Comparison of ENCODE assay signal across 8 cellular contexts in the genomic region with DNA sequence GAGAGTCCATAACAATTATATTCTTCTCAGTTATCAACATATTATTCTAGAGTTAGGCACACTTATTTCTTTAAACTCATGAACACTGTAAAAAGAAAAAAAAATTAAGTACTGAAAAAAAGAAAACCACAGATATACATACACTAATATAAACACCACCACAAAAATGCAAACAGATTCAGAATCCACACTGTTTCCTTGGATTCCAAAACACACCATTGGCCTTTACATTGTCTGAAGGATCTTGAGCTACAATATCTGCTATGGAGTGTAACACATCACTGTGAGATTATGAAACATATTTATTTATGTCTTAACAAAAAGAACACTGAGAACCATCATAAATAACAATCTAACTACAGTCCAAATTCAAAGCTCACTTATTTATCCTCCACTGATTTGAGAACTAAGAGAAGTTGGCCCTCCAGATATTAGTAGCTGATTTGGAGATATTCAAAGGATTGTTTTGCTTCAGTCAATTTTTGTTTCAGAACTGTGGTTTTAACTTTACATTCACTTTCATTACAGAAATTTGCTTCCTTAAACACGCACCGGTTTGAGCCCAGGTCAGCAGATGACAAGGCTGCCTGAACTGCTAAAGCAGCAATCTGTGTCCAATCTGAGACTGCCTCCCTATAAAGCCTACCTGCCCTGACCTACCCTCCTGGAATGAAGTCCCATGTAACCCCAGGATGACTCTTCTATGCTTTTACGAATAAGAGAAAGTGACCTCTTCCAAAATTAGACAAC. TPM values are rescaled to one million over a fixed set of nuclear protein-coding genes. Genes with fewer than 3 reads are reported as not detected.
A peak's percentile ranks its signal among the peaks of the same experiment; 100 is the strongest.
DNase-seq lines count a peak whose midpoint lies in the region; ATAC-seq and TF ChIP-seq lines count a peak whose summit lies in the region.

No MANE protein-coding gene starts in this region.

- intact Hi-C loops in CD14-positive monocyte (cut with micrococcal nuclease): no loop called here
- intact Hi-C loops in Right ventricle myocardium superior (cut with DNase I): no loop called here

- H3K27me3 Mint-ChIP-seq in CD14-positive monocyte (ENCODE audit: low read depth in 3 of 3) (peaks cover 23 to 33% (median 28%) of the 10 kb centered on the region in 3 donors), nephron progenitor cell (ENCODE audit: low read depth, poor library complexity) (peaks cover 40% of the 10 kb centered on the region)
- no peaks in the 10 kb centered on the region for H3K27me3 Mint-ChIP-seq in activated naive CD4-positive, alpha-beta T cell treated with anti-CD3 and anti-CD28 coated beads, Interleukin-2, amount 50 U/mL, for 24 hours

- ATAC-seq in GM19397 (IDR thresholded peaks at IDR 0.05; ENCODE audit: unreplicated experiment) (peak; percentile 75), HG03354 (IDR thresholded peaks at IDR 0.05; ENCODE audit: poor library complexity, severe bottlenecking, unreplicated experiment) (peak; percentile 83), Right ventricle myocardium superior (ENCODE audit: poor library complexity) (no peak)

- H3K4me1 Mint-ChIP-seq in CD14-positive monocyte (peaks cover 16% of the 10 kb centered on the region), nephron progenitor cell (peaks cover 9% of the 10 kb centered on the region)
- H3K4me1 Mint-ChIP-seq in activated naive CD4-positive, alpha-beta T cell treated with anti-CD3 and anti-CD28 coated beads, Interleukin-2, amount 50 U/mL, for 24 hours: peaks cover 63% of the 10 kb centered on the region

- H3K4me3 Mint-ChIP-seq in CD14-positive monocyte (peak overlapping the region; percentile 54 to 99), nephron progenitor cell (peak overlapping the region; percentile 86)
- H3K4me3 Mint-ChIP-seq in activated naive CD4-positive, alpha-beta T cell treated with anti-CD3 and anti-CD28 coated beads, Interleukin-2, amount 50 U/mL, for 24 hours: peak overlapping the region; percentile 88

- H3K36me3 Mint-ChIP-seq in CD14-positive monocyte (no peaks in the 10 kb centered on the region), nephron progenitor cell (ENCODE audit: low read depth) (no peaks in the 10 kb centered on the region)
- no peaks in the 10 kb centered on the region for H3K36me3 Mint-ChIP-seq in activated naive CD4-positive, alpha-beta T cell treated with anti-CD3 and anti-CD28 coated beads, Interleukin-2, amount 50 U/mL, for 24 hours

- DNase-seq in CD14-positive monocyte (ENCODE audit: low spot score) (no peak), nephron progenitor cell (no peak), Right ventricle myocardium superior (no peak), dedifferentiated amniotic fluid mesenchymal stem cell (ENCODE audit: extremely low spot score) (no peak)
- DNase-seq in NK-92 treated with Interleukin-12 subunit alpha and Interleukin-12 subunit beta, amount 100 ng/mL, for 24 hours (lab: John Stamatoyannopoulos, UW): no peak

- H3K27ac Mint-ChIP-seq in CD14-positive monocyte (peak overlapping the region in 2 of 7 donors; percentile 44 to 47), nephron progenitor cell (no peak overlapping the region)
- H3K27ac Mint-ChIP-seq in activated naive CD4-positive, alpha-beta T cell treated with anti-CD3 and anti-CD28 coated beads, Interleukin-2, amount 50 U/mL, for 24 hours: peak overlapping the region; percentile 91

- TF ChIP-seq CTCF in CD14-positive monocyte (IDR thresholded peaks at IDR 0.05) (no peak), nephron progenitor cell (IDR thresholded peaks at IDR 0.05) (no peak)

- H3K9me3 Mint-ChIP-seq in CD14-positive monocyte (peaks cover 0 to 6% (median 0%) of the 10 kb centered on the region in 7 donors), nephron progenitor cell (no peaks in the 10 kb centered on the region)
- H3K9me3 Mint-ChIP-seq in activated naive CD4-positive, alpha-beta T cell treated with anti-CD3 and anti-CD28 coated beads, Interleukin-2, amount 50 U/mL, for 24 hours: no peaks in the 10 kb centered on the region

RNA-seq across cellular contexts. Expression of a gene that starts 47.0 kb away (rescaled TPM):
- polyA plus RNA-seq in CD14-positive monocyte: under 1 TPM; 0.08 to 0.09 TPM
- 2.4 TPM for total RNA-seq in Right ventricle myocardium superior
